Comparison of ENCODE assay signal across 1 cellular context in genomic region chr1:16189921-16190499, GRCh38.
TF ChIP-seq lines count a peak whose summit lies in the region.

No MANE protein-coding gene starts in this region.

TF ChIP-seq in IMR-90, 13 proteins besides CTCF, POLR2A, EP300 and RAD21 (continued from another document):
- TF ChIP-seq USF2 (IDR thresholded peaks at IDR 0.05; ENCODE audit: low read depth, low read length) = no peak
- no peak for TF ChIP-seq FOS (IDR thresholded peaks at IDR 0.05; ENCODE audit: low read depth, low read length)
- TF ChIP-seq MXI1 (IDR thresholded peaks at IDR 0.05; ENCODE audit: borderline replicate concordance, low read depth, low read length) = no peak
- no peak for TF ChIP-seq RCOR1 (IDR thresholded peaks at IDR 0.05; ENCODE audit: insufficient replicate concordance, low read length)
